In genomic region chr19:8306235-8307054, GRCh38 we compare ENCODE assay signal across 9 cellular contexts. TPM values are rescaled to one million over a fixed set of nuclear protein-coding genes. Genes with fewer than 3 reads are reported as not detected.
A peak's percentile ranks its signal among the peaks of the same experiment; 100 is the strongest.
DNase-seq lines count a peak whose midpoint lies in the region; ATAC-seq and TF ChIP-seq lines count a peak whose summit lies in the region.
"Had no signal": no experiment of that assay in that cellular context is flagged by ENCODE, and none has a peak within 500 bp of the region (broad histone marks: within the 10 kb centered on the region; RNA-seq: fewer than 3 reads in every experiment).

No MANE protein-coding gene starts in this region.

- no peak for TF ChIP-seq CTCF in GM10266 (IDR thresholded peaks at IDR 0.05; ENCODE audit: control insufficient read depth, insufficient read depth, low read depth, missing control alignments)

- H3K4me1 Mint-ChIP-seq in activated naive CD4-positive, alpha-beta T cell treated with anti-CD3 and anti-CD28 coated beads, Interleukin-2, amount 50 U/mL, for 24 hours: peaks cover 28% of the 10 kb centered on the region
- peaks cover 13% of the 10 kb centered on the region for H3K4me1 Mint-ChIP-seq in memory B cell

- no peaks in the 10 kb centered on the region for H3K27me3 Mint-ChIP-seq in activated naive CD4-positive, alpha-beta T cell treated with anti-CD3 and anti-CD28 coated beads, Interleukin-2, amount 50 U/mL, for 24 hours
- no peaks in the 10 kb centered on the region for H3K27me3 Mint-ChIP-seq in memory B cell

- intact Hi-C loops in Right ventricle myocardium inferior (cut with DNase I): loop anchor here (5.0 kb wide), 1 partner anchor 39 kb away; no protein-coding TSS in a partner anchor
- intact Hi-C loops in Right ventricle myocardium superior (cut with DNase I): no loop called here

- DNase-seq in Right ventricle myocardium inferior (ENCODE audit: missing footprints): peak; percentile 39
- DNase-seq in Right ventricle myocardium superior: no peak
- DNase-seq in memory B cell (ENCODE audit: low spot score in 2 of 2): peak in 1 of 2 donors; percentile 11
- DNase-seq in ureter (ENCODE audit: low spot score): peak; percentile 41
- no peak for DNase-seq in GM10266 (ENCODE audit: extremely low spot score)
- no peak for DNase-seq in superior temporal gyrus (ENCODE audit: extremely low spot score)
- DNase-seq in NCI-H2196 (lab: John Stamatoyannopoulos, UW; ENCODE audit: unreplicated experiment): no peak

- H3K27ac Mint-ChIP-seq in activated naive CD4-positive, alpha-beta T cell treated with anti-CD3 and anti-CD28 coated beads, Interleukin-2, amount 50 U/mL, for 24 hours: peak overlapping the region; percentile 97
- no peak overlapping the region for H3K27ac Mint-ChIP-seq in memory B cell

- peak overlapping the region; percentile 85 for H3K4me3 Mint-ChIP-seq in activated naive CD4-positive, alpha-beta T cell treated with anti-CD3 and anti-CD28 coated beads, Interleukin-2, amount 50 U/mL, for 24 hours
- H3K4me3 Mint-ChIP-seq in memory B cell: peak overlapping the region; percentile 87

- H3K36me3 Mint-ChIP-seq in activated naive CD4-positive, alpha-beta T cell treated with anti-CD3 and anti-CD28 coated beads, Interleukin-2, amount 50 U/mL, for 24 hours: peaks cover 7% of the 10 kb centered on the region
- peaks cover 6% of the 10 kb centered on the region for H3K36me3 Mint-ChIP-seq in memory B cell

- no peaks in the 10 kb centered on the region for H3K9me3 Mint-ChIP-seq in activated naive CD4-positive, alpha-beta T cell treated with anti-CD3 and anti-CD28 coated beads, Interleukin-2, amount 50 U/mL, for 24 hours
- H3K9me3 Mint-ChIP-seq in memory B cell: no peaks in the 10 kb centered on the region

- ATAC-seq in Right ventricle myocardium inferior: no peak
- no peak for ATAC-seq in Right ventricle myocardium superior (ENCODE audit: poor library complexity)
- ATAC-seq in memory B cell (ENCODE audit: low read depth): no peak

RNA-seq across cellular contexts. Expression of gene CD320, which starts 1.7 kb away (rescaled TPM):
- total RNA-seq in Right ventricle myocardium inferior: 32.9 TPM
- total RNA-seq in Right ventricle myocardium superior: 34.5 TPM
- total RNA-seq in ureter: 24.3 TPM

RNA-seq across cellular contexts. Expression of gene NDUFA7, which starts 14.7 kb away (rescaled TPM):
- total RNA-seq in Right ventricle myocardium inferior (129 TPM), Right ventricle myocardium superior (127 TPM), ureter (53.0 TPM)

RNA-seq across cellular contexts. Expression of gene RPS28, which starts 14.9 kb away (rescaled TPM):
- 1,212 TPM for total RNA-seq in Right ventricle myocardium inferior
- 1,119 TPM for total RNA-seq in Right ventricle myocardium superior
- 1,953 TPM for total RNA-seq in ureter

RNA-seq across cellular contexts. Expression of gene KANK3, which starts 36.6 kb away (rescaled TPM):
- total RNA-seq in Right ventricle myocardium inferior (20.5 TPM), Right ventricle myocardium superior (21.8 TPM), ureter (12.8 TPM)
- total RNA-seq: HT1080 had no signal

RNA-seq across cellular contexts. Expression of gene ANGPTL4, which starts 57.5 kb away (rescaled TPM):
- total RNA-seq in Right ventricle myocardium inferior (24.6 TPM), Right ventricle myocardium superior (13.9 TPM), ureter (13.2 TPM)
- total RNA-seq: HT1080 had no signal

Comparison
In these comparisons a context has a peak if more than half of its experiments do, and no peak if none do; other contexts are left out.
1. DNase-seq: peak in Right ventricle myocardium inferior (single experiment) and ureter (single experiment); none in Right ventricle myocardium superior (single experiment), GM10266 (single experiment), superior temporal gyrus (single experiment) and NCI-H2196 (single experiment).